In genomic region chr9:36797471-36798220, GRCh38 we compare ENCODE assay signal across 26 cellular contexts.
"Had no signal": no experiment of that assay in that cellular context is flagged by ENCODE, and none has a peak within 500 bp of the region (broad histone marks: within the 10 kb centered on the region; RNA-seq: fewer than 3 reads in every experiment).

No MANE protein-coding gene starts in this region.

- H3K27ac Mint-ChIP-seq: activated B cell treated with CpG ODN at 0.5 μM for 24 hours; activated CD4-positive, alpha-beta memory T cell treated with anti-CD3 and anti-CD28 coated beads for 36 hours; activated naive CD8-positive, alpha-beta T cell treated with anti-CD3 and anti-CD28 coated beads for 36 hours; activated T-helper 1 cell treated with anti-CD3 and anti-CD28 coated beads, Interleukin-12 subunit alpha, Interleukin-12 subunit beta, Interleukin-2, Interleukin-4 antibody, amounts not matched to agents 30 ng/mL and 10 ng/mL and 1 ng/mL, durations not matched to agents 14 hours and 24 hours and 36 hours had no signal

- H3K4me2 ChIP-seq: KMS-11 had no signal

- H3K4me1 ChIP-seq: ascending aorta had no signal

- H3K36me3 ChIP-seq: ascending aorta, cardiac muscle cell had no signal

- H3K4me3 ChIP-seq: ascending aorta, cardiac muscle cell had no signal

- ATAC-seq: activated T-cell treated with anti-CD3 and anti-CD28 coated beads, Interleukin-2, amount 50 U/mL, for 4 hours had no signal

- DNase-seq: activated B cell treated with CpG ODN at 0.5 μM for 24 hours; activated CD4-positive, alpha-beta memory T cell treated with anti-CD3 and anti-CD28 coated beads for 36 hours; activated CD4-positive, alpha-beta T cell treated with anti-CD3 and anti-CD28 coated beads for 4 hours; activated CD4-positive, alpha-beta T cell treated with anti-CD3 and anti-CD28 coated beads, Interleukin-2, amount 50 U/mL, for 1 hour; activated CD4-positive, CD25-positive, alpha-beta regulatory T cell treated with anti-CD3 and anti-CD28 coated beads, Interleukin-2, amount 50 U/mL, for 72 hours; activated CD8-positive, alpha-beta memory T cell treated with anti-CD3 and anti-CD28 coated beads, Interleukin-2, amount 50 U/mL, for 4 hours; activated naive CD4-positive, alpha-beta T cell; activated naive CD4-positive, alpha-beta T cell treated with anti-CD3 and anti-CD28 coated beads, Interleukin-2, amount 50 U/mL, for 16 hours; activated naive CD8-positive, alpha-beta T cell treated with anti-CD3 and anti-CD28 coated beads for 36 hours; activated T-cell treated with anti-CD3 and anti-CD28 coated beads for 4 hours; activated T-cell treated with anti-CD3 and anti-CD28 coated beads, Interleukin-2, amount 50 U/mL, for 4 hours; amniotic stem cell; NCI-H1105; NCI-H1417 treated with DMSO at 0.1 percent for 48 hours; NCI-H2227 treated with DMSO at 0.1 percent for 48 hours; OCI-M1; Right ventricle myocardium superior; SW 1271; T-helper 1 cell; T-helper 2 cell; T-helper 9 cell had no signal

- H3K4me3 Mint-ChIP-seq: activated B cell treated with CpG ODN at 0.5 μM for 24 hours; activated CD4-positive, alpha-beta memory T cell treated with anti-CD3 and anti-CD28 coated beads for 36 hours; activated naive CD8-positive, alpha-beta T cell treated with anti-CD3 and anti-CD28 coated beads for 36 hours; activated T-cell treated with anti-CD3 and anti-CD28 coated beads, Interleukin-2, amount 50 U/mL, for 4 hours; activated T-helper 1 cell treated with anti-CD3 and anti-CD28 coated beads, Interleukin-12 subunit alpha, Interleukin-12 subunit beta, Interleukin-2, Interleukin-4 antibody, amounts not matched to agents 30 ng/mL and 10 ng/mL and 1 ng/mL, durations not matched to agents 14 hours and 24 hours and 36 hours had no signal

- H3K9ac ChIP-seq: KMS-11 had no signal

- H3K27me3 ChIP-seq: ascending aorta, cardiac muscle cell had no signal

- H3K27ac ChIP-seq: ascending aorta, cardiac muscle cell, KMS-11, VCaP had no signal

- H3K4me1 Mint-ChIP-seq: activated B cell treated with CpG ODN at 0.5 μM for 24 hours; activated naive CD8-positive, alpha-beta T cell treated with anti-CD3 and anti-CD28 coated beads for 36 hours had no signal
